In the genomic region with DNA sequence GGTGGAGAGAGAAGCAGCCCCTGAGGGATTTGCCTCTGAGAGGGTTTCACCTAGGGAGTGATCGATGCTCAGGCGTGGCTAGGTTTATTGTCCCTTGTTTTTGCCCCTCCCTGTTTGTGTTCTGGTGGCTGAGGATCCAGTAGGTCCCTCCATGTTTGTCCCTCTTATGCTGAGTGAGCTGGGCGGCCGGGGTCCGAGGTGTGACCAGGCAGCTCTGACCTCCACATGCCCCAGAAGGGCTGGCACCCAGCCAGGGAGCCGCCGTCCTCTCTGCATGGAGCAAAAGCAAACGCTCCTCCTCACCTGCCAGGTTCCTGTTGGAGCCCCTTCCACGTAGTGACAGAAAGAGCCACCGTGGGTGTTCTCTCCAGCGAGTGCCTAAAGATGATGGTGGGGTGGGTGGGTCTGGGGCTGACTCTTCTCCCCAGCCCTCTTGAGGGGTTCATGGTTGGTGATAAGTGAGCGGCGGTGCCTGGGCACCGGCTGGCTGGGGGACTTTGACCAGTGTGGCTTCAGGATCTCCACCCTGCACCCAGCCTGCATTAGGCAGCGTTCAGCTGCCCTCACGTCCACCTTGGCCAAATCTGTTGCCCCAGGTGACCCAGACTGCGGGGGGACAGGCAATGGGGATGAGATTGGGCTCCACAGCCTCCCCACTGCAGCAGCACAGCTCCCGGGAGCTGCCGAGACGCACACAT, we compare ENCODE assay signal across 1 cellular context.
A peak's percentile ranks its signal among the peaks of the same experiment; 100 is the strongest.
TF ChIP-seq lines count a peak whose summit lies in the region.

No MANE protein-coding gene starts in this region.

TF ChIP-seq in HepG2, 621 proteins besides CTCF, POLR2A, EP300 and RAD21:
- TF ChIP-seq ADNP (CRISPR knock-in tag; IDR thresholded peaks at IDR 0.05) = no peak
- TF ChIP-seq RNF2 (conservative IDR thresholded peaks at IDR 0.05; ENCODE audit: low read depth) = no peak
- TF ChIP-seq NAIF1 (CRISPR knock-in tag; IDR thresholded peaks at IDR 0.05; ENCODE audit: borderline replicate concordance) = no peak
- TF ChIP-seq SUZ12 (IDR thresholded peaks at IDR 0.05; ENCODE audit: low read depth, low read length) = no peak
- TF ChIP-seq ZNF263 (CRISPR knock-in tag; IDR thresholded peaks at IDR 0.05) = 0 out of 2 replicates have a peak, but pooled peaks have one; percentile 18
- peak; percentile 36 for TF ChIP-seq AGO2 (optimal IDR thresholded peaks at IDR 0.05; ENCODE audit: low read depth, low read length)
- no peak for TF ChIP-seq SRF (IDR thresholded peaks at IDR 0.05; ENCODE audit: low read depth, low read length)
- TF ChIP-seq, protein P1, sequence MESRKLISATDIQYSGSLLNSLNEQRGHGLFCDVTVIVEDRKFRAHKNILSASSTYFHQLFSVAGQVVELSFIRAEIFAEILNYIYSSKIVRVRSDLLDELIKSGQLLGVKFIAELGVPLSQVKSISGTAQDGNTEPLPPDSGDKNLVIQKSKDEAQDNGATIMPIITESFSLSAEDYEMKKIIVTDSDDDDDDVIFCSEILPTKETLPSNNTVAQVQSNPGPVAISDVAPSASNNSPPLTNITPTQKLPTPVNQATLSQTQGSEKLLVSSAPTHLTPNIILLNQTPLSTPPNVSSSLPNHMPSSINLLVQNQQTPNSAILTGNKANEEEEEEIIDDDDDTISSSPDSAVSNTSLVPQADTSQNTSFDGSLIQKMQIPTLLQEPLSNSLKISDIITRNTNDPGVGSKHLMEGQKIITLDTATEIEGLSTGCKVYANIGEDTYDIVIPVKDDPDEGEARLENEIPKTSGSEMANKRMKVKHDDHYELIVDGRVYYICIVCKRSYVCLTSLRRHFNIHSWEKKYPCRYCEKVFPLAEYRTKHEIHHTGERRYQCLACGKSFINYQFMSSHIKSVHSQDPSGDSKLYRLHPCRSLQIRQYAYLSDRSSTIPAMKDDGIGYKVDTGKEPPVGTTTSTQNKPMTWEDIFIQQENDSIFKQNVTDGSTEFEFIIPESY (CRISPR knock-in tag; IDR thresholded peaks at IDR 0.05) = peak; percentile 71
- TF ChIP-seq ZNF788 (CRISPR knock-in tag; IDR thresholded peaks at IDR 0.05; ENCODE audit: borderline replicate concordance) = no peak
- TF ChIP-seq, protein P2, sequence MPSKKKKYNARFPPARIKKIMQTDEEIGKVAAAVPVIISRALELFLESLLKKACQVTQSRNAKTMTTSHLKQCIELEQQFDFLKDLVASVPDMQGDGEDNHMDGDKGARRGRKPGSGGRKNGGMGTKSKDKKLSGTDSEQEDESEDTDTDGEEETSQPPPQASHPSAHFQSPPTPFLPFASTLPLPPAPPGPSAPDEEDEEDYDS (CRISPR knock-in tag; IDR thresholded peaks at IDR 0.05) = no peak
- TF ChIP-seq SP5 (CRISPR knock-in tag; IDR thresholded peaks at IDR 0.05; ENCODE audit: borderline replicate concordance, low read depth) = no peak
- TF ChIP-seq ATM (IDR thresholded peaks at IDR 0.05; ENCODE audit: borderline replicate concordance) = no peak
- TF ChIP-seq, protein P3, sequence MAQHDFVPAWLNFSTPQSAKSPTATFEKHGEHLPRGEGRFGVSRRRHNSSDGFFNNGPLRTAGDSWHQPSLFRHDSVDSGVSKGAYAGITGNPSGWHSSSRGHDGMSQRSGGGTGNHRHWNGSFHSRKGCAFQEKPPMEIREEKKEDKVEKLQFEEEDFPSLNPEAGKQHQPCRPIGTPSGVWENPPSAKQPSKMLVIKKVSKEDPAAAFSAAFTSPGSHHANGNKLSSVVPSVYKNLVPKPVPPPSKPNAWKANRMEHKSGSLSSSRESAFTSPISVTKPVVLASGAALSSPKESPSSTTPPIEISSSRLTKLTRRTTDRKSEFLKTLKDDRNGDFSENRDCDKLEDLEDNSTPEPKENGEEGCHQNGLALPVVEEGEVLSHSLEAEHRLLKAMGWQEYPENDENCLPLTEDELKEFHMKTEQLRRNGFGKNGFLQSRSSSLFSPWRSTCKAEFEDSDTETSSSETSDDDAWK (CRISPR knock-in tag; IDR thresholded peaks at IDR 0.05) = no peak
- TF ChIP-seq HOXA3 (CRISPR knock-in tag; IDR thresholded peaks at IDR 0.05) = no peak
- no peak for TF ChIP-seq NCOA2 (CRISPR knock-in tag; IDR thresholded peaks at IDR 0.05)
- no peak for TF ChIP-seq HES4 (CRISPR knock-in tag; IDR thresholded peaks at IDR 0.05; ENCODE audit: borderline replicate concordance)
- TF ChIP-seq, protein P4, sequence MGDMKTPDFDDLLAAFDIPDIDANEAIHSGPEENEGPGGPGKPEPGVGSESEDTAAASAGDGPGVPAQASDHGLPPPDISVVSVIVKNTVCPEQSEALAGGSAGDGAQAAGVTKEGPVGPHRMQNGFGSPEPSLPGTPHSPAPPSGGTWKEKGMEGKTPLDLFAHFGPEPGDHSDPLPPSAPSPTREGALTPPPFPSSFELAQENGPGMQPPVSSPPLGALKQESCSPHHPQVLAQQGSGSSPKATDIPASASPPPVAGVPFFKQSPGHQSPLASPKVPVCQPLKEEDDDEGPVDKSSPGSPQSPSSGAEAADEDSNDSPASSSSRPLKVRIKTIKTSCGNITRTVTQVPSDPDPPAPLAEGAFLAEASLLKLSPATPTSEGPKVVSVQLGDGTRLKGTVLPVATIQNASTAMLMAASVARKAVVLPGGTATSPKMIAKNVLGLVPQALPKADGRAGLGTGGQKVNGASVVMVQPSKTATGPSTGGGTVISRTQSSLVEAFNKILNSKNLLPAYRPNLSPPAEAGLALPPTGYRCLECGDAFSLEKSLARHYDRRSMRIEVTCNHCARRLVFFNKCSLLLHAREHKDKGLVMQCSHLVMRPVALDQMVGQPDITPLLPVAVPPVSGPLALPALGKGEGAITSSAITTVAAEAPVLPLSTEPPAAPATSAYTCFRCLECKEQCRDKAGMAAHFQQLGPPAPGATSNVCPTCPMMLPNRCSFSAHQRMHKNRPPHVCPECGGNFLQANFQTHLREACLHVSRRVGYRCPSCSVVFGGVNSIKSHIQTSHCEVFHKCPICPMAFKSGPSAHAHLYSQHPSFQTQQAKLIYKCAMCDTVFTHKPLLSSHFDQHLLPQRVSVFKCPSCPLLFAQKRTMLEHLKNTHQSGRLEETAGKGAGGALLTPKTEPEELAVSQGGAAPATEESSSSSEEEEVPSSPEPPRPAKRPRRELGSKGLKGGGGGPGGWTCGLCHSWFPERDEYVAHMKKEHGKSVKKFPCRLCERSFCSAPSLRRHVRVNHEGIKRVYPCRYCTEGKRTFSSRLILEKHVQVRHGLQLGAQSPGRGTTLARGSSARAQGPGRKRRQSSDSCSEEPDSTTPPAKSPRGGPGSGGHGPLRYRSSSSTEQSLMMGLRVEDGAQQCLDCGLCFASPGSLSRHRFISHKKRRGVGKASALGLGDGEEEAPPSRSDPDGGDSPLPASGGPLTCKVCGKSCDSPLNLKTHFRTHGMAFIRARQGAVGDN (CRISPR knock-in tag; IDR thresholded peaks at IDR 0.05) = peak; percentile 36; the same call in 1 of the 2 replicates
